Comparison of ENCODE assay signal across 26 cellular contexts in genomic region chr7:1490837-1491236, GRCh38.
"Had no signal": no experiment of that assay in that cellular context is flagged by ENCODE, and none has a peak within 500 bp of the region (broad histone marks: within the 10 kb centered on the region; RNA-seq: fewer than 3 reads in every experiment).

No MANE protein-coding gene starts in this region.

- H3K4me1 ChIP-seq: Peyer's patch, SJSA1 had no signal

- H3K27ac ChIP-seq: HL-60, Peyer's patch, SJSA1, SK-N-MC had no signal

- FAIRE-seq: HTR-8/SVneo had no signal

- H3K27me3 ChIP-seq: MG63, Peyer's patch, SJSA1 had no signal

- ATAC-seq: PC-3 had no signal

- DNase-seq: Karpas-422, KG1, MG63, NCI-H1092, NCI-H1105 treated with DMSO at 0.1 percent for 48 hours, NCI-H1417 treated with DMSO at 0.1 percent for 48 hours, NCI-H146, NCI-H1694 treated with DMSO at 0.1 percent for 48 hours, NCI-H1930, NCI-H2081, NCI-H2107, NCI-H2171, NCI-H226, NCI-H446, NCI-H510A, NCI-H524 treated with DMSO at 0.1 percent for 48 hours, NCI-H69, NCI-H774, PC-3, Peyer's patch, Right ventricle myocardium superior, SIG-M5 had no signal

- H3K9me3 ChIP-seq: MG63, Peyer's patch, SJSA1 had no signal

- H3K4me3 ChIP-seq: MG63, Peyer's patch, SJSA1, SK-N-MC had no signal
